ENCODE assay signal across 13 cellular contexts in genomic region chr7:142645777-142646176, GRCh38.
DNase-seq lines count a peak whose midpoint lies in the region; TF ChIP-seq lines count a peak whose summit lies in the region.
"Had no signal": no experiment of that assay in that cellular context is flagged by ENCODE, and none has a peak within 500 bp of the region (broad histone marks: within the 10 kb centered on the region; RNA-seq: fewer than 3 reads in every experiment).

No MANE protein-coding gene starts in this region.

- peaks cover 28% of the 10 kb centered on the region for H3K27me3 Mint-ChIP-seq in T-helper 2 cell treated with Interferon-gamma antibody and Interleukin-4, amounts not matched to agents 5 μg/mL and 100 μg/mL, for 36 hours (ENCODE audit: low read depth)
- H3K27me3 Mint-ChIP-seq in activated CD4-positive, alpha-beta memory T cell treated with anti-CD3 and anti-CD28 coated beads, Interleukin-2, amount 10 ng/mL, durations not matched to agents 7 days and 5 days, result peaks cover 24% of the 10 kb centered on the region
- no peaks in the 10 kb centered on the region for H3K27me3 Mint-ChIP-seq in neural progenitor cell (ENCODE audit: insufficient read depth, low read depth)

- H2AFZ ChIP-seq in neural progenitor cell (replicated peaks), result no peak overlapping the region

- H3F3A ChIP-seq in neural progenitor cell (ENCODE audit: low read depth), result no peaks in the 10 kb centered on the region

- no peak overlapping the region for H3K27ac Mint-ChIP-seq in T-helper 2 cell treated with Interferon-gamma antibody and Interleukin-4, amounts not matched to agents 5 μg/mL and 100 μg/mL, for 36 hours
- no peak overlapping the region for H3K27ac Mint-ChIP-seq in activated CD4-positive, alpha-beta memory T cell treated with anti-CD3 and anti-CD28 coated beads, Interleukin-2, amount 10 ng/mL, durations not matched to agents 7 days and 5 days
- H3K27ac Mint-ChIP-seq in neural progenitor cell, result no peak overlapping the region

- H3K36me3 ChIP-seq in neural progenitor cell, result no peaks in the 10 kb centered on the region
- H3K36me3 ChIP-seq in MG63, result no peaks in the 10 kb centered on the region
- H3K36me3 ChIP-seq: thoracic aorta had no signal

- H3K9me3 ChIP-seq in neural progenitor cell (ENCODE audit: low read depth) (no peaks in the 10 kb centered on the region), MG63 (no peaks in the 10 kb centered on the region)
- H3K9me3 ChIP-seq: body of pancreas, thoracic aorta had no signal

- H3K9me3 Mint-ChIP-seq in T-helper 2 cell treated with Interferon-gamma antibody and Interleukin-4, amounts not matched to agents 5 μg/mL and 100 μg/mL, for 36 hours, result no peaks in the 10 kb centered on the region
- H3K9me3 Mint-ChIP-seq in activated CD4-positive, alpha-beta memory T cell treated with anti-CD3 and anti-CD28 coated beads, Interleukin-2, amount 10 ng/mL, durations not matched to agents 7 days and 5 days, result no peaks in the 10 kb centered on the region
- no peaks in the 10 kb centered on the region for H3K9me3 Mint-ChIP-seq in neural progenitor cell

- no peaks in the 10 kb centered on the region for H3K79me2 ChIP-seq in neural progenitor cell (ENCODE audit: low read depth)

- H3K36me3 Mint-ChIP-seq in T-helper 2 cell treated with Interferon-gamma antibody and Interleukin-4, amounts not matched to agents 5 μg/mL and 100 μg/mL, for 36 hours (ENCODE audit: low read depth), result no peaks in the 10 kb centered on the region
- H3K36me3 Mint-ChIP-seq in activated CD4-positive, alpha-beta memory T cell treated with anti-CD3 and anti-CD28 coated beads, Interleukin-2, amount 10 ng/mL, durations not matched to agents 7 days and 5 days (ENCODE audit: low read depth), result no peaks in the 10 kb centered on the region
- no peaks in the 10 kb centered on the region for H3K36me3 Mint-ChIP-seq in neural progenitor cell

- H3K27me3 ChIP-seq in neural progenitor cell (no peaks in the 10 kb centered on the region), MG63 (peaks cover 18% of the 10 kb centered on the region)
- H3K27me3 ChIP-seq: body of pancreas had no signal

- H3K4me3 ChIP-seq in neural progenitor cell (no peak overlapping the region), MG63 (no peak overlapping the region)
- H3K4me3 ChIP-seq: body of pancreas, thoracic aorta had no signal

- peaks cover 5% of the 10 kb centered on the region for H3K4me1 Mint-ChIP-seq in T-helper 2 cell treated with Interferon-gamma antibody and Interleukin-4, amounts not matched to agents 5 μg/mL and 100 μg/mL, for 36 hours (ENCODE audit: low read depth)
- peaks cover 11% of the 10 kb centered on the region for H3K4me1 Mint-ChIP-seq in activated CD4-positive, alpha-beta memory T cell treated with anti-CD3 and anti-CD28 coated beads, Interleukin-2, amount 10 ng/mL, durations not matched to agents 7 days and 5 days
- no peaks in the 10 kb centered on the region for H3K4me1 Mint-ChIP-seq in neural progenitor cell

- H3K4me2 ChIP-seq in neural progenitor cell, result peak overlapping the region; percentile 45

- POLR2A ChIA-PET in activated CD4-positive, alpha-beta memory T cell treated with anti-CD3 and anti-CD28 coated beads, Interleukin-2, amount 10 ng/mL, durations not matched to agents 7 days and 5 days (lab: Charles Lee), result interaction anchor here (1.1 to 1.6 kb wide), 3 partner anchors 9 to 14 kb away, joined by 3 to 4 read pairs (median 3); no protein-coding TSS in a partner anchor

- CTCF ChIA-PET in activated CD4-positive, alpha-beta memory T cell treated with anti-CD3 and anti-CD28 coated beads, Interleukin-2, amount 10 ng/mL, durations not matched to agents 7 days and 5 days (lab: Charles Lee), result interaction anchor here (1.3 to 1.8 kb wide), 2 partner anchors 9 to 13 kb away, joined by 5 read pairs; no protein-coding TSS in a partner anchor

- H3K4me3 Mint-ChIP-seq in T-helper 2 cell treated with Interferon-gamma antibody and Interleukin-4, amounts not matched to agents 5 μg/mL and 100 μg/mL, for 36 hours, result peak overlapping the region; percentile 50
- H3K4me3 Mint-ChIP-seq in activated CD4-positive, alpha-beta memory T cell treated with anti-CD3 and anti-CD28 coated beads, Interleukin-2, amount 10 ng/mL, durations not matched to agents 7 days and 5 days, result peak overlapping the region; percentile 55
- no peak overlapping the region for H3K4me3 Mint-ChIP-seq in neural progenitor cell

- no peak overlapping the region for H3K27ac ChIP-seq in neural progenitor cell
- H3K27ac ChIP-seq: thoracic aorta had no signal

- no peak overlapping the region for H3K9ac ChIP-seq in neural progenitor cell

- TF ChIP-seq CTCF in neural progenitor cell (IDR thresholded peaks at IDR 0.05), result no peak

- no peak for DNase-seq in T-helper 2 cell treated with Interferon-gamma antibody and Interleukin-4, amounts not matched to agents 5 μg/mL and 100 μg/mL, for 36 hours (ENCODE audit: low spot score)
- DNase-seq in T-helper 2 cell (no peak), Kasumi-1 (lab: John Stamatoyannopoulos, UW) (peak; percentile 39), neural progenitor cell (ENCODE audit: low spot score) (peak; percentile 23), NOMO-1 treated with dmso at 0.1 percent for 144 hours (lab: John Stamatoyannopoulos, UW; ENCODE audit: unreplicated experiment) (no peak), MG63 (no peak), NCI-H2171 (lab: John Stamatoyannopoulos, UW) (no peak)
- no peak for DNase-seq in activated CD4-positive, alpha-beta memory T cell treated with anti-CD3 and anti-CD28 coated beads, Interleukin-2, amount 10 ng/mL, durations not matched to agents 7 days and 5 days
- DNase-seq: body of pancreas, DMS 273 treated with DMSO at 0.1 percent for 48 hours, mesenchymal stem cell, NCI-H524 had no signal

- H3K4me1 ChIP-seq in neural progenitor cell, result peaks cover 9% of the 10 kb centered on the region

- no peaks in the 10 kb centered on the region for H4K20me1 ChIP-seq in neural progenitor cell (ENCODE audit: low read depth)

Comparison
In these comparisons a context has a peak if more than half of its experiments do, and no peak if none do; other contexts are left out.
1. DNase-seq: peak in Kasumi-1 (2 of 2) and neural progenitor cell (single experiment); none in T-helper 2 cell treated with Interferon-gamma antibody and Interleukin-4, amounts not matched to agents 5 μg/mL and 100 μg/mL, for 36 hours (single experiment), T-helper 2 cell (0 of 5), activated CD4-positive, alpha-beta memory T cell treated with anti-CD3 and anti-CD28 coated beads, Interleukin-2, amount 10 ng/mL, durations not matched to agents 7 days and 5 days (single experiment), NOMO-1 treated with dmso at 0.1 percent for 144 hours (single experiment), MG63 (single experiment) and NCI-H2171 (single experiment).